In the genomic region with DNA sequence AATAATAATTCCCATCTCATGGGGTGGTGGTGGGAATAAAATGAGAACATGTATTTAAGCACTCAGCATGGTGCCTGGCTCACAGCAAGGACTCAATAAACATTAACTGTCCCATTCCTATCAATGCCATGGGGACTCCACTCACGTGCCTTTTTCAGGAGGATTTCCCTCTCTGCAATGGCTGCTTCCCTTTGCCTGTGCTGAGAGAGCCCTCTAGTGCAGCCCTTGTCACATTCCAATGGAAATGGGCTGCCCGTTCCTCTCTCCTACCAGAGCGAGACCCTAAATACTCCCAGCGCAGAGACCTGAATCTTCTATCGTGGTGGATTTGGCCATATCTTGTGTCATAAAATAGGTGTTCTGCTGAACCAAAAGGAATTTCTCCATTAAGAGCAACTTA, we compare ENCODE assay signal across 9 cellular contexts.
DNase-seq lines count a peak whose midpoint lies in the region; ATAC-seq, FAIRE-seq and TF ChIP-seq lines count a peak whose summit lies in the region.
"Had no signal": no experiment of that assay in that cellular context is flagged by ENCODE, and none has a peak within 500 bp of the region (broad histone marks: within the 10 kb centered on the region; RNA-seq: fewer than 3 reads in every experiment).

No MANE protein-coding gene starts in this region.

- DNase-seq in BE2C (no peak), NCI-H1105 (lab: John Stamatoyannopoulos, UW) (peak; percentile 15), HepG2 (ENCODE audit: low spot score) (peak; percentile 6), NCI-H446 (lab: John Stamatoyannopoulos, UW) (no peak), GM20000 (ENCODE audit: low spot score) (no peak)
- no peak for DNase-seq in T-helper 2 cell treated with Interferon-gamma antibody and Interleukin-4, amounts not matched to agents 5 μg/mL and 100 μg/mL, for 36 hours (ENCODE audit: low spot score)

- peaks cover 32% of the 10 kb centered on the region for H3K27me3 Mint-ChIP-seq in brain
- no peaks in the 10 kb centered on the region for H3K27me3 Mint-ChIP-seq in T-helper 2 cell treated with Interferon-gamma antibody and Interleukin-4, amounts not matched to agents 5 μg/mL and 100 μg/mL, for 36 hours (ENCODE audit: low read depth)

- no peaks in the 10 kb centered on the region for H4K20me1 ChIP-seq in HepG2 (ENCODE audit: insufficient read depth, low read length)

- no peak for TF ChIP-seq POLR2A in HepG2 (IDR thresholded peaks at IDR 0.05; ENCODE audit: insufficient read depth in 1 of 2, low read depth in 2 of 2, low read length in 2 of 2)

- peak overlapping the region in 2 of 5 experiments; percentile 19 to 48 for H3K27ac Mint-ChIP-seq in brain
- no peak overlapping the region for H3K27ac Mint-ChIP-seq in T-helper 2 cell treated with Interferon-gamma antibody and Interleukin-4, amounts not matched to agents 5 μg/mL and 100 μg/mL, for 36 hours

- no peak overlapping the region for H3K4me2 ChIP-seq in HepG2 (ENCODE audit: low read depth, low read length)

- in situ Hi-C loops in HepG2 (cut with HindIII; ENCODE audit: extremely low pct_ligation_motif_present, low pct_unique_long_range_greater_than_20kb), result no loop called here

- FAIRE-seq in HepG2 (lab: Jason Lieb, UNC), result no peak
- FAIRE-seq: GM19239 had no signal

- peaks cover 0 to 5% (median 0%) of the 10 kb centered on the region in 5 experiments for H3K9me3 Mint-ChIP-seq in brain
- no peaks in the 10 kb centered on the region for H3K9me3 Mint-ChIP-seq in T-helper 2 cell treated with Interferon-gamma antibody and Interleukin-4, amounts not matched to agents 5 μg/mL and 100 μg/mL, for 36 hours

- no peak overlapping the region for H3K27ac ChIP-seq in HepG2 (ENCODE audit: extremely low read length, insufficient read depth, low read length)

- H3K4me3 ChIP-seq in BE2C (ENCODE audit: low read depth, low read length) (no peak overlapping the region), HepG2 (replicated peaks in 1 of 3; ENCODE audit: insufficient read depth in 1 of 3, low read depth in 2 of 3, low read length in 3 of 3) (no peak overlapping the region)

- BruUV-seq in HepG2 (replicated peaks; lab: Mats Ljungman, UMichigan), result no TSS peak

- POLR2A ChIA-PET in HepG2 (lab: Yijun Ruan, JAX), result no interaction called here

- TF ChIP-seq CTCF in BE2C (IDR thresholded peaks at IDR 0.05; ENCODE audit: low read depth, low read length) (peak; percentile 17), brain (conservative IDR thresholded peaks at IDR 0.05) (peak; percentile 73 to 84), HepG2 (CRISPR knock-in tag; IDR thresholded peaks at IDR 0.05) (peak; percentile 49), GM20000 (IDR thresholded peaks at IDR 0.05; ENCODE audit: extremely low read depth, missing control alignments) (no peak)

- CTCF ChIA-PET in HepG2 (lab: Yijun Ruan, JAX; ENCODE audit: low intra/inter-chr PET ratio, low total read pairs), result no interaction called here

- no peaks in the 10 kb centered on the region for H3K36me3 ChIP-seq in BE2C
- H3K36me3 ChIP-seq in HepG2 (replicated peaks in 1 of 2; ENCODE audit: control insufficient read depth in 1 of 2, insufficient read depth in 2 of 2, low read length in 2 of 2), result no peaks in the 10 kb centered on the region

- H3K36me3 Mint-ChIP-seq in brain, result no peaks in the 10 kb centered on the region
- no peaks in the 10 kb centered on the region for H3K36me3 Mint-ChIP-seq in T-helper 2 cell treated with Interferon-gamma antibody and Interleukin-4, amounts not matched to agents 5 μg/mL and 100 μg/mL, for 36 hours (ENCODE audit: low read depth)

- no peak overlapping the region for H2AFZ ChIP-seq in HepG2 (ENCODE audit: low read length)

- ATAC-seq in HepG2 (peak; percentile 46; the same call in 1 of the 3 replicates), HG02798 (IDR thresholded peaks at IDR 0.05; ENCODE audit: poor library complexity, unreplicated experiment) (no peak)

- no peaks in the 10 kb centered on the region for H3K4me1 ChIP-seq in BE2C
- H3K4me1 ChIP-seq in HepG2 (ENCODE audit: insufficient read depth, low read length), result no peaks in the 10 kb centered on the region

- intact Hi-C loops in HepG2 (cut with micrococcal nuclease; ENCODE audit: unreplicated experiment), result no loop called here

- H3K4me1 Mint-ChIP-seq in brain, result peaks cover 18% of the 10 kb centered on the region
- no peaks in the 10 kb centered on the region for H3K4me1 Mint-ChIP-seq in T-helper 2 cell treated with Interferon-gamma antibody and Interleukin-4, amounts not matched to agents 5 μg/mL and 100 μg/mL, for 36 hours (ENCODE audit: low read depth)

- no peak for TF ChIP-seq EP300 in HepG2 (IDR thresholded peaks at IDR 0.05; ENCODE audit: low read depth in 2 of 2, low read length in 2 of 2)
- TF ChIP-seq EP300 in HepG2 (CRISPR knock-in tag; IDR thresholded peaks at IDR 0.05; ENCODE audit: borderline replicate concordance), result no peak

- no peaks in the 10 kb centered on the region for H3K27me3 ChIP-seq in BE2C
- H3K27me3 ChIP-seq in HepG2 (ENCODE audit: control insufficient read depth in 1 of 2, insufficient read depth in 2 of 2, low read length in 2 of 2), result peaks cover under 1 to 5% of the 10 kb centered on the region in 2 experiments; a peak in 3 of 5 replicates

- H3K79me2 ChIP-seq in HepG2 (ENCODE audit: insufficient read depth, low read length), result no peaks in the 10 kb centered on the region

- no peak for TF ChIP-seq RAD21 in HepG2 (CRISPR knock-in tag; IDR thresholded peaks at IDR 0.05)

- H3K4me3 Mint-ChIP-seq in brain, result no peak overlapping the region
- H3K4me3 Mint-ChIP-seq in T-helper 2 cell treated with Interferon-gamma antibody and Interleukin-4, amounts not matched to agents 5 μg/mL and 100 μg/mL, for 36 hours, result no peak overlapping the region

- H3K9me3 ChIP-seq in BE2C, result no peaks in the 10 kb centered on the region; the same call in 1 of the 2 replicates
- H3K9me3 ChIP-seq in HepG2 (ENCODE audit: low read length), result no peaks in the 10 kb centered on the region

- no peak overlapping the region for H3K9ac ChIP-seq in HepG2 (ENCODE audit: insufficient read depth, low read depth, low read length)

- WGBS in HepG2 (ENCODE audit: low lambda C conversion rate), result 37% methylated on average over 4 of the region's 5 CpGs

TF ChIP-seq in HepG2, 621 proteins besides CTCF, POLR2A, EP300 and RAD21:
- TF ChIP-seq GTF2F1 (IDR thresholded peaks at IDR 0.05; ENCODE audit: low read length) (no peak), ESRRA (CRISPR knock-in tag; IDR thresholded peaks at IDR 0.05; ENCODE audit: low read depth) (no peak), STAG1 (CRISPR knock-in tag; IDR thresholded peaks at IDR 0.05) (peak; percentile 53)

Comparison
In these comparisons a context has a peak if more than half of its experiments do, and no peak if none do; other contexts are left out.
1. DNase-seq: peak in NCI-H1105 (single experiment) and HepG2 (single experiment); none in BE2C (single experiment), T-helper 2 cell treated with Interferon-gamma antibody and Interleukin-4, amounts not matched to agents 5 μg/mL and 100 μg/mL, for 36 hours (single experiment), NCI-H446 (0 of 2) and GM20000 (single experiment).